In genomic region chr13:27064252-27064995, GRCh38 we compare ENCODE assay signal across 2 cellular contexts.
TF ChIP-seq lines count a peak whose summit lies in the region.

No MANE protein-coding gene starts in this region.

TF ChIP-seq in HepG2, 621 proteins besides CTCF, POLR2A, EP300 and RAD21:
- TF ChIP-seq ZNF784 (CRISPR knock-in tag; IDR thresholded peaks at IDR 0.05; ENCODE audit: borderline replicate concordance), result no peak
- TF ChIP-seq ZNF770 (CRISPR knock-in tag; IDR thresholded peaks at IDR 0.05), result no peak
- TF ChIP-seq TIGD3 (CRISPR knock-in tag; IDR thresholded peaks at IDR 0.05; ENCODE audit: borderline replicate concordance), result no peak
- no peak for TF ChIP-seq ISL2 (CRISPR knock-in tag; IDR thresholded peaks at IDR 0.05)
- TF ChIP-seq MAFK (conservative IDR thresholded peaks at IDR 0.05 in 1 of 2, IDR thresholded peaks at IDR 0.05 in 1 of 2; ENCODE audit: low read length in 2 of 2), result peak; percentile 65 to 83; a peak in 3 of 4 replicates
- TF ChIP-seq DRAP1 (CRISPR knock-in tag; IDR thresholded peaks at IDR 0.05), result no peak
- TF ChIP-seq NR2F1 (CRISPR knock-in tag; IDR thresholded peaks at IDR 0.05), result no peak
- peak; percentile 44 for TF ChIP-seq ZNF629 (CRISPR knock-in tag; conservative IDR thresholded peaks at IDR 0.05)
- peak; percentile 77 for TF ChIP-seq MAFF (IDR thresholded peaks at IDR 0.05; ENCODE audit: low read depth, low read length)

TF ChIP-seq in IMR-90, 13 proteins besides CTCF, POLR2A, EP300 and RAD21:
- peak; percentile 77 for TF ChIP-seq MAFK (IDR thresholded peaks at IDR 0.05; ENCODE audit: low read depth, low read length)
- no peak for TF ChIP-seq CHD1 (IDR thresholded peaks at IDR 0.05; ENCODE audit: low read depth, low read length)
